8 cellular contexts compared by ENCODE assay signal in the genomic region with DNA sequence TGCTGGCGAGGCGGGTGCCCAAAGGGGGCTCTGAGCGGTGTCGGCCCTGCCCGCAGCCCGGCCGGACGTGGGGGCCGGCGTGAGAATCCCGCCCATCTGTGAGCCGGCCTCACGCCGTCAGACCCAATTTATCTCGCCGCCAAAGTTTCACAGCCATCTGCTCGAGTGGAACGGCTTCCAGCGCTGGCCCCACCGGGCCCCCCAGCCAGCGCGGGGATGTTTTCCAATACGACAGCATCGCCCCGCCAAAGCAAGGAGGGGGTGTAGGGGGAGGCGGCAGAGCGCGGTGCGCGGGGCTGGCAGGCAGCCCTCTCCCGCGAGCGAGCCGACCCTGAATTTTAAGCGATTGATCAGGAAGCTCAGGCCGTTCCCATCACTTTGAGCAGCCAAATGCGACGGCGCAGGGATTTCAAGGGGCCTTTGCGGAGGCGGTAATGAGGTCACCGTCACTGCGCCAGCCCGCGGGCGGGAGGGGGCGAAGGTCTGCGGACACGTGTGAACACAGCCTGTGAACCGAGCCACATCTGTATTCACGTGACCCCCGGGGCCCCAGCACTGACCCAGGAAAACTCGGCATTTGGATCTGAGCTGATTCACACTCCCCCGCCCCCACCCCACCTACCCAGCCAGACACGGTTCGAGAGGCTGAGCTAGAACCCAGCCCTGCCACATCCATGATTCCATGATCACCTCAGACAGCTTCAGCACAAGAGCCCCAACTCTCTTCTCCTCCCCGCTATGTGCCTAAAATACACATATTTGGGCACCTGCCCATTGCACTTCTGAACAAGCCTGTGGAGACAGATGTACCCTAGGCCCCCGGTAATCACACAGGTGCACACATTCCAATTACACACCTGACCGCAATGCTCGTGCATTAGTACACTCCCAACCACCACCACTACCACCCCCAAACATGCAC. TPM values are rescaled to one million over a fixed set of nuclear protein-coding genes. Genes with fewer than 3 reads are reported as not detected.
DNase-seq lines count a peak whose midpoint lies in the region; ATAC-seq and TF ChIP-seq lines count a peak whose summit lies in the region.

No MANE protein-coding gene starts in this region.

- H3K36me3 Mint-ChIP-seq in natural killer cell, result no peaks in the 10 kb centered on the region

- in situ Hi-C loops in ACHN (cut with HindIII; ENCODE audit: low pct_ligation_motif_present, low pct_unique_long_range_greater_than_20kb, low sequenced_read_pairs), result no loop called here

- no peaks in the 10 kb centered on the region for H3K9me3 Mint-ChIP-seq in natural killer cell

- peaks cover 38 to 60% of the 10 kb centered on the region in 2 donors for H3K4me1 Mint-ChIP-seq in natural killer cell

- H3K27me3 ChIP-seq in esophagus (ENCODE audit: control insufficient read depth in 1 of 2, insufficient read depth in 2 of 2, low read length in 2 of 2), result no peaks in the 10 kb centered on the region

- DNase-seq in ACHN (peak; percentile 40), M059J (ENCODE audit: low read depth) (peak; percentile 42), activated T-cell treated with anti-CD3 and anti-CD28 coated beads for 1 hour (ENCODE audit: low read depth) (peak; percentile 25), natural killer cell (peak; percentile 83)

- no peak for TF ChIP-seq CTCF in natural killer cell (IDR thresholded peaks at IDR 0.05)

- H3K4me3 ChIP-seq in esophagus (ENCODE audit: low read depth in 1 of 2, low read length in 2 of 2), result peak overlapping the region; percentile 21 to 29

- H3K4me3 Mint-ChIP-seq in natural killer cell, result peak overlapping the region; percentile 94

- peaks cover 10 to 17% of the 10 kb centered on the region in 2 donors for H3K4me1 ChIP-seq in esophagus (ENCODE audit: control insufficient read depth in 2 of 2, insufficient read depth in 2 of 2, low read length in 1 of 2)

- peak overlapping the region; percentile 94 to 98 for H3K27ac Mint-ChIP-seq in natural killer cell

- peak; percentile 38 for ATAC-seq in GM19035 (IDR thresholded peaks at IDR 0.05; ENCODE audit: unreplicated experiment)
- ATAC-seq in natural killer cell, result peak; percentile 40 to 58 (median 50)
- no peak for ATAC-seq in GM18873 (IDR thresholded peaks at IDR 0.05; ENCODE audit: low FRiP score, unreplicated experiment)

- no peaks in the 10 kb centered on the region for H3K36me3 ChIP-seq in esophagus (ENCODE audit: control insufficient read depth in 2 of 2, insufficient read depth in 2 of 2, low read length in 1 of 2)

- H3K27ac ChIP-seq in esophagus (ENCODE audit: low read depth in 2 of 2, low read length in 1 of 2) (no peak overlapping the region), temporal lobe (ENCODE audit: low read depth, low read length) (peak overlapping the region; percentile 92)

- intact Hi-C loops in natural killer cell (cut with micrococcal nuclease), result loop anchor here (1.0 to 10.0 kb wide), 5 partner anchors 7 to 112 kb away; no protein-coding TSS in a partner anchor

- no peaks in the 10 kb centered on the region for H3K9me3 ChIP-seq in esophagus (ENCODE audit: control insufficient read depth in 2 of 2, insufficient read depth in 1 of 2, low read depth in 1 of 2, low read length in 1 of 2)

- no peaks in the 10 kb centered on the region for H3K27me3 Mint-ChIP-seq in natural killer cell (ENCODE audit: low read depth in 2 of 2)

- 2 to 3% methylated on average over 54 to 60 of the region's 60 CpGs for whole genome bisulfite sequencing in esophagus, 2 donors

RNA-seq across cellular contexts. Expression of gene PSD2, which starts 47.8 kb away (rescaled TPM):
- total RNA-seq in M059J (2014; rRNA removed; shearing (Covaris generic)), result 0.15 TPM in 1 of 2 replicates, not detected in the other
- polyA plus RNA-seq in esophagus, result under 1 TPM; 0.02 to 0.04 TPM
- 1 to 10 TPM; 1.3 to 2.5 (median 1.3) TPM for total RNA-seq in natural killer cell
- total RNA-seq in temporal lobe, result 31.2 TPM

Comparison
In these comparisons a context has a peak if more than half of its experiments do, and no peak if none do; other contexts are left out.
1. DNase-seq: peak in every context shown above with its lines; median percentile 83 in natural killer cell; 42 in M059J; 40 in ACHN; 25 in activated T-cell treated with anti-CD3 and anti-CD28 coated beads for 1 hour.